16 cellular contexts compared by ENCODE assay signal in genomic region chr17:57602896-57603295, GRCh38.
DNase-seq lines count a peak whose midpoint lies in the region; ATAC-seq and TF ChIP-seq lines count a peak whose summit lies in the region.
"Had no signal": no experiment of that assay in that cellular context is flagged by ENCODE, and none has a peak within 500 bp of the region (broad histone marks: within the 10 kb centered on the region; RNA-seq: fewer than 3 reads in every experiment).

No MANE protein-coding gene starts in this region.

- 91 to 98% methylated on average over 6 of the region's 6 CpGs for WGBS in thyroid gland, 2 donors

- H3K9me3 Mint-ChIP-seq in stimulated activated naive B cell treated with anti-CD40 and anti-IgM and Interleukin-4, amounts not matched to agents 10 μg/mL and 1 μg/mL and 100 μg/mL, for 72 hours: no peaks in the 10 kb centered on the region
- H3K9me3 Mint-ChIP-seq: neural crest cell had no signal

- H3K36me3 ChIP-seq in left ventricle myocardium inferior (no peaks in the 10 kb centered on the region), thyroid gland (no peaks in the 10 kb centered on the region), vagina (no peaks in the 10 kb centered on the region)

- TF ChIP-seq CTCF in left ventricle myocardium inferior (IDR thresholded peaks at IDR 0.05; ENCODE audit: borderline replicate concordance) (no peak), thyroid gland (IDR thresholded peaks at IDR 0.05) (no peak), vagina (IDR thresholded peaks at IDR 0.05) (no peak)

- TF ChIP-seq POLR2A in thyroid gland (IDR thresholded peaks at IDR 0.05) (no peak), vagina (IDR thresholded peaks at IDR 0.05) (no peak)

- no peak overlapping the region for H3K4me3 Mint-ChIP-seq in stimulated activated naive B cell treated with anti-CD40 and anti-IgM and Interleukin-4, amounts not matched to agents 10 μg/mL and 1 μg/mL and 100 μg/mL, for 72 hours
- H3K4me3 Mint-ChIP-seq: neural crest cell had no signal

- H3K36me3 Mint-ChIP-seq in stimulated activated naive B cell treated with anti-CD40 and anti-IgM and Interleukin-4, amounts not matched to agents 10 μg/mL and 1 μg/mL and 100 μg/mL, for 72 hours: peaks cover 19 to 21% of the 10 kb centered on the region in 2 donors

- no peaks in the 10 kb centered on the region for H3K27me3 ChIP-seq in left ventricle myocardium inferior (ENCODE audit: low read depth)
- no peaks in the 10 kb centered on the region for H3K27me3 ChIP-seq in thyroid gland
- H3K27me3 ChIP-seq in vagina: no peaks in the 10 kb centered on the region

- DNase-seq in left ventricle myocardium inferior (no peak), Right ventricle myocardium superior (no peak), NCI-H69 (lab: John Stamatoyannopoulos, UW) (peak; percentile 59), caudate nucleus (lab: John Stamatoyannopoulos, UW) (peak in 1 of 61 donors; percentile 13), thyroid gland (no peak), vagina (ENCODE audit: extremely low spot score in 2 of 2) (no peak)
- DNase-seq in stimulated activated naive B cell treated with anti-CD40 and anti-IgM and Interleukin-4, amounts not matched to agents 10 μg/mL and 1 μg/mL and 100 μg/mL, for 72 hours: no peak
- DNase-seq: amygdala, cortex of kidney, KG1, mammary epithelial cell, NCI-H1436 treated with DMSO at 0.1 percent for 48 hours, NCI-H446 had no signal

- intact Hi-C loops in left ventricle myocardium inferior (cut with micrococcal nuclease) (loop anchor here (5.0 kb wide), 1 partner anchor 69 kb away; no protein-coding TSS in a partner anchor), Right ventricle myocardium superior (cut with DNase I) (no loop called here), thyroid gland (cut with DNase I) (loop anchor here (10.0 kb wide), 1 partner anchor 358 kb away; no protein-coding TSS in a partner anchor), vagina (cut with DNase I) (no loop called here)

- H3K27me3 Mint-ChIP-seq in stimulated activated naive B cell treated with anti-CD40 and anti-IgM and Interleukin-4, amounts not matched to agents 10 μg/mL and 1 μg/mL and 100 μg/mL, for 72 hours: no peaks in the 10 kb centered on the region

- no peak for ATAC-seq in Right ventricle myocardium superior (ENCODE audit: poor library complexity)
- ATAC-seq in stimulated activated naive B cell treated with anti-CD40 and anti-IgM and Interleukin-4, amounts not matched to agents 10 μg/mL and 1 μg/mL and 100 μg/mL, for 72 hours (replicated peaks): no peak
- ATAC-seq in GM18907 (IDR thresholded peaks at IDR 0.05; ENCODE audit: unreplicated experiment): no peak

- H3K9me3 ChIP-seq in left ventricle myocardium inferior (replicated peaks) (no peaks in the 10 kb centered on the region), thyroid gland (no peaks in the 10 kb centered on the region), vagina (no peaks in the 10 kb centered on the region)

- H3K4me1 Mint-ChIP-seq in stimulated activated naive B cell treated with anti-CD40 and anti-IgM and Interleukin-4, amounts not matched to agents 10 μg/mL and 1 μg/mL and 100 μg/mL, for 72 hours: peaks cover 45 to 79% of the 10 kb centered on the region in 2 donors

- peaks cover 59% of the 10 kb centered on the region for H3K4me1 ChIP-seq in left ventricle myocardium inferior
- peaks cover 16 to 38% of the 10 kb centered on the region in 2 donors for H3K4me1 ChIP-seq in thyroid gland
- H3K4me1 ChIP-seq in vagina: peaks cover 37% of the 10 kb centered on the region

- H3K27ac Mint-ChIP-seq in stimulated activated naive B cell treated with anti-CD40 and anti-IgM and Interleukin-4, amounts not matched to agents 10 μg/mL and 1 μg/mL and 100 μg/mL, for 72 hours: peak overlapping the region; percentile 94

- H3K27ac ChIP-seq in left ventricle myocardium inferior (replicated peaks): peak overlapping the region; percentile 88
- H3K27ac ChIP-seq in caudate nucleus (ENCODE audit: low read depth, low read length): peak overlapping the region; percentile 41
- H3K27ac ChIP-seq in thyroid gland: no peak overlapping the region
- H3K27ac ChIP-seq in vagina: no peak overlapping the region
- H3K27ac ChIP-seq: VCaP had no signal

- H3K4me3 ChIP-seq in left ventricle myocardium inferior (no peak overlapping the region), thyroid gland (replicated peaks in 1 of 3) (no peak overlapping the region), vagina (no peak overlapping the region)

Comparison
In these comparisons a context has a peak if more than half of its experiments do, and no peak if none do; other contexts are left out.
1. intact Hi-C loops: an anchor here in left ventricle myocardium inferior (5.0 kb wide) and thyroid gland (10.0 kb wide); none called in Right ventricle myocardium superior and vagina.
2. H3K27ac ChIP-seq: peak in left ventricle myocardium inferior (single experiment) and caudate nucleus (single experiment); none in thyroid gland (0 of 3) and vagina (single experiment).